1 cellular context compared by ENCODE assay signal in genomic region chr7:41029072-41029492, GRCh38.
TF ChIP-seq lines count a peak whose summit lies in the region.

No MANE protein-coding gene starts in this region.

TF ChIP-seq in IMR-90, 13 proteins besides CTCF, POLR2A, EP300 and RAD21:
- peak; percentile 21; the same call in 1 of the 2 replicates for TF ChIP-seq SMC3 (IDR thresholded peaks at IDR 0.05; ENCODE audit: low read depth, low read length)
- peak; percentile 94 for TF ChIP-seq MAFK (IDR thresholded peaks at IDR 0.05; ENCODE audit: low read depth, low read length)
- peak; percentile 70 for TF ChIP-seq MAZ (IDR thresholded peaks at IDR 0.05; ENCODE audit: borderline replicate concordance, low read depth, low read length)
- peak; percentile 11 for TF ChIP-seq RCOR1 (IDR thresholded peaks at IDR 0.05; ENCODE audit: insufficient replicate concordance, low read length)
- TF ChIP-seq ELK1 (IDR thresholded peaks at IDR 0.05; ENCODE audit: borderline replicate concordance, low read depth, low read length), result no peak
- TF ChIP-seq BHLHE40 (IDR thresholded peaks at IDR 0.05; ENCODE audit: low read depth, low read length), result peak; percentile 91
- TF ChIP-seq CEBPB (IDR thresholded peaks at IDR 0.05; ENCODE audit: low read depth, low read length), result peak; percentile 36; the same call in 1 of the 2 replicates
- TF ChIP-seq FOS (IDR thresholded peaks at IDR 0.05; ENCODE audit: low read depth, low read length), result peak; percentile 98
- TF ChIP-seq MXI1 (IDR thresholded peaks at IDR 0.05; ENCODE audit: borderline replicate concordance, low read depth, low read length), result no peak
- no peak for TF ChIP-seq CHD1 (IDR thresholded peaks at IDR 0.05; ENCODE audit: low read depth, low read length)
- 0 out of 2 replicates have a peak, but pooled peaks have one; percentile 2 for TF ChIP-seq RFX5 (IDR thresholded peaks at IDR 0.05; ENCODE audit: low read depth, low read length)
- TF ChIP-seq USF2 (IDR thresholded peaks at IDR 0.05; ENCODE audit: low read depth, low read length), result peak; percentile 77
- peak; percentile 14; the same call in 1 of the 2 replicates for TF ChIP-seq NFE2L2 (IDR thresholded peaks at IDR 0.05; ENCODE audit: low read depth, low read length)
